8 cellular contexts compared by ENCODE assay signal in genomic region chr3:97910236-97910831, GRCh38.
A peak's percentile ranks its signal among the peaks of the same experiment; 100 is the strongest.
DNase-seq lines count a peak whose midpoint lies in the region; ATAC-seq and TF ChIP-seq lines count a peak whose summit lies in the region.
"Not testable (repeated sequence)": the region's sequence is repeated elsewhere in the genome, so short reads cannot be mapped to it uniquely, and the experiment has no call there.

No MANE protein-coding gene starts in this region.

- WGBS in transverse colon (ENCODE audit: low coverage in 1 of 2), 2 donors = 57 to 79% methylated on average over 7 to 24 of the region's 24 CpGs

- peak; percentile 52 for ATAC-seq in activated CD8-positive, alpha-beta T cell treated with anti-CD3 and anti-CD28 coated beads, Interleukin-2, amount 10 ng/mL, durations not matched to agents 7 days and 5 days
- ATAC-seq in Right ventricle myocardium inferior = not testable (repeated sequence)
- ATAC-seq in natural killer cell = peak; percentile 53 to 60 (median 59)

- intact Hi-C loops in Right ventricle myocardium inferior (cut with DNase I); natural killer cell (cut with micrococcal nuclease); transverse colon (cut with DNase I; ENCODE audit: low total_unique reads): not testable (repeated sequence)

- in situ Hi-C loops in transverse colon (cut with MboI; ENCODE audit: low pct_ligation_motif_present in 1 of 4, low pct_unique_long_range_greater_than_20kb in 1 of 4, low sequenced_read_pairs in 3 of 4) = not testable (repeated sequence)

- CTCF ChIA-PET in CD8-positive, alpha-beta memory T cell (lab: Charles Lee); activated CD8-positive, alpha-beta T cell treated with anti-CD3 and anti-CD28 coated beads, Interleukin-2, amount 10 ng/mL, durations not matched to agents 7 days and 5 days (lab: Charles Lee); activated naive CD4-positive, alpha-beta T cell treated with anti-CD3 and anti-CD28 coated beads, Interleukin-2, amount 10 ng/mL, durations not matched to agents 7 days and 5 days (lab: Charles Lee): not testable (repeated sequence)

- H3K27ac Mint-ChIP-seq in CD8-positive, alpha-beta memory T cell = peak overlapping the region; percentile 84 to 98 (median 96)
- H3K27ac Mint-ChIP-seq in T-helper 1 cell treated with Interleukin-12 subunit alpha and Interleukin-12 subunit beta and Interleukin-4 antibody, amounts not matched to agents 30 μg/mL and 1 μg/mL, for 36 hours = peak overlapping the region; percentile 86
- peak overlapping the region; percentile 87 for H3K27ac Mint-ChIP-seq in activated CD8-positive, alpha-beta T cell treated with anti-CD3 and anti-CD28 coated beads, Interleukin-2, amount 10 ng/mL, durations not matched to agents 7 days and 5 days
- peak overlapping the region; percentile 98 for H3K27ac Mint-ChIP-seq in activated naive CD4-positive, alpha-beta T cell treated with anti-CD3 and anti-CD28 coated beads, Interleukin-2, amount 10 ng/mL, durations not matched to agents 7 days and 5 days
- H3K27ac Mint-ChIP-seq in natural killer cell = peak overlapping the region; percentile 55 to 82

- not testable (repeated sequence) for H3K27me3 Mint-ChIP-seq in CD8-positive, alpha-beta memory T cell; T-helper 1 cell treated with Interleukin-12 subunit alpha and Interleukin-12 subunit beta and Interleukin-4 antibody, amounts not matched to agents 30 μg/mL and 1 μg/mL, for 36 hours (ENCODE audit: low read depth); activated CD8-positive, alpha-beta T cell treated with anti-CD3 and anti-CD28 coated beads, Interleukin-2, amount 10 ng/mL, durations not matched to agents 7 days and 5 days (ENCODE audit: low read depth); activated naive CD4-positive, alpha-beta T cell treated with anti-CD3 and anti-CD28 coated beads, Interleukin-2, amount 10 ng/mL, durations not matched to agents 7 days and 5 days
- peaks cover 4 to 14% of the 10 kb centered on the region in 2 donors for H3K27me3 Mint-ChIP-seq in natural killer cell (ENCODE audit: low read depth in 2 of 2)

- peak; percentile 27 to 74 (median 60) for DNase-seq in CD8-positive, alpha-beta memory T cell
- peak; percentile 31 for DNase-seq in HT-29 (ENCODE audit: low spot score)
- peak; percentile 46 for DNase-seq in activated CD8-positive, alpha-beta T cell treated with anti-CD3 and anti-CD28 coated beads, Interleukin-2, amount 10 ng/mL, durations not matched to agents 7 days and 5 days
- peak; percentile 70 for DNase-seq in activated naive CD4-positive, alpha-beta T cell treated with anti-CD3 and anti-CD28 coated beads, Interleukin-2, amount 10 ng/mL, durations not matched to agents 7 days and 5 days
- peak; percentile 56 for DNase-seq in Right ventricle myocardium inferior (ENCODE audit: missing footprints)
- DNase-seq in natural killer cell = peak; percentile 16
- DNase-seq in transverse colon = peak; percentile 14

- POLR2A ChIA-PET in CD8-positive, alpha-beta memory T cell (lab: Charles Lee) = interaction anchor here (0.9 kb wide), 1 partner anchor 89 kb away, joined by 4 read pairs; the partner anchor contains the start of gene CRYBG3
- POLR2A ChIA-PET in activated CD8-positive, alpha-beta T cell treated with anti-CD3 and anti-CD28 coated beads, Interleukin-2, amount 10 ng/mL, durations not matched to agents 7 days and 5 days (lab: Charles Lee) = interaction anchor here (1.1 kb wide), 1 partner anchor 19 kb away, joined by 4 read pairs; no protein-coding TSS in a partner anchor

- not testable (repeated sequence) for H3K9me3 Mint-ChIP-seq in CD8-positive, alpha-beta memory T cell; T-helper 1 cell treated with Interleukin-12 subunit alpha and Interleukin-12 subunit beta and Interleukin-4 antibody, amounts not matched to agents 30 μg/mL and 1 μg/mL, for 36 hours; activated CD8-positive, alpha-beta T cell treated with anti-CD3 and anti-CD28 coated beads, Interleukin-2, amount 10 ng/mL, durations not matched to agents 7 days and 5 days (ENCODE audit: insufficient read depth); natural killer cell
- peaks cover 13% of the 10 kb centered on the region for H3K9me3 Mint-ChIP-seq in activated naive CD4-positive, alpha-beta T cell treated with anti-CD3 and anti-CD28 coated beads, Interleukin-2, amount 10 ng/mL, durations not matched to agents 7 days and 5 days

- H3K4me1 ChIP-seq in CD8-positive, alpha-beta memory T cell (ENCODE audit: insufficient read depth, low read length) = peaks cover 20% of the 10 kb centered on the region
- H3K4me1 ChIP-seq in transverse colon = not testable (repeated sequence)

- TF ChIP-seq EP300 in transverse colon (IDR thresholded peaks at IDR 0.05; ENCODE audit: low read depth) = not testable (repeated sequence)

- peak overlapping the region; percentile 86 to 95 (median 91) for H3K4me3 Mint-ChIP-seq in CD8-positive, alpha-beta memory T cell
- H3K4me3 Mint-ChIP-seq in T-helper 1 cell treated with Interleukin-12 subunit alpha and Interleukin-12 subunit beta and Interleukin-4 antibody, amounts not matched to agents 30 μg/mL and 1 μg/mL, for 36 hours = peak overlapping the region; percentile 77
- peak overlapping the region; percentile 72 for H3K4me3 Mint-ChIP-seq in activated CD8-positive, alpha-beta T cell treated with anti-CD3 and anti-CD28 coated beads, Interleukin-2, amount 10 ng/mL, durations not matched to agents 7 days and 5 days
- peak overlapping the region; percentile 73 for H3K4me3 Mint-ChIP-seq in activated naive CD4-positive, alpha-beta T cell treated with anti-CD3 and anti-CD28 coated beads, Interleukin-2, amount 10 ng/mL, durations not matched to agents 7 days and 5 days
- H3K4me3 Mint-ChIP-seq in natural killer cell = peak overlapping the region; percentile 93

- not testable (repeated sequence) for TF ChIP-seq POLR2A in transverse colon (IDR thresholded peaks at IDR 0.05)

- not testable (repeated sequence) for H3K36me3 ChIP-seq in CD8-positive, alpha-beta memory T cell (ENCODE audit: insufficient read depth, low read length); transverse colon

- H3K36me3 Mint-ChIP-seq in CD8-positive, alpha-beta memory T cell; natural killer cell: not testable (repeated sequence)
- peaks cover 37% of the 10 kb centered on the region for H3K36me3 Mint-ChIP-seq in T-helper 1 cell treated with Interleukin-12 subunit alpha and Interleukin-12 subunit beta and Interleukin-4 antibody, amounts not matched to agents 30 μg/mL and 1 μg/mL, for 36 hours (ENCODE audit: low read depth)
- H3K36me3 Mint-ChIP-seq in activated CD8-positive, alpha-beta T cell treated with anti-CD3 and anti-CD28 coated beads, Interleukin-2, amount 10 ng/mL, durations not matched to agents 7 days and 5 days (ENCODE audit: low read depth) = peaks cover 12% of the 10 kb centered on the region
- H3K36me3 Mint-ChIP-seq in activated naive CD4-positive, alpha-beta T cell treated with anti-CD3 and anti-CD28 coated beads, Interleukin-2, amount 10 ng/mL, durations not matched to agents 7 days and 5 days = peaks cover 26% of the 10 kb centered on the region

- TF ChIP-seq CTCF in natural killer cell (IDR thresholded peaks at IDR 0.05); transverse colon (IDR thresholded peaks at IDR 0.05): not testable (repeated sequence)

- H3K4me3 ChIP-seq in CD8-positive, alpha-beta memory T cell (ENCODE audit: low read length) = peak overlapping the region; percentile 26
- H3K4me3 ChIP-seq in transverse colon = not testable (repeated sequence)

- peak overlapping the region; percentile 31 for H3K27ac ChIP-seq in CD8-positive, alpha-beta memory T cell (ENCODE audit: low read depth, low read length)
- H3K27ac ChIP-seq in transverse colon = peak overlapping the region in 1 of 4 donors; percentile 46

- H3K4me1 Mint-ChIP-seq in CD8-positive, alpha-beta memory T cell = peaks cover 31 to 43% (median 40%) of the 10 kb centered on the region in 3 donors
- H3K4me1 Mint-ChIP-seq in T-helper 1 cell treated with Interleukin-12 subunit alpha and Interleukin-12 subunit beta and Interleukin-4 antibody, amounts not matched to agents 30 μg/mL and 1 μg/mL, for 36 hours (ENCODE audit: low read depth) = peaks cover 22% of the 10 kb centered on the region
- H3K4me1 Mint-ChIP-seq in activated CD8-positive, alpha-beta T cell treated with anti-CD3 and anti-CD28 coated beads, Interleukin-2, amount 10 ng/mL, durations not matched to agents 7 days and 5 days (ENCODE audit: low read depth) = peaks cover 33% of the 10 kb centered on the region
- peaks cover 26% of the 10 kb centered on the region for H3K4me1 Mint-ChIP-seq in activated naive CD4-positive, alpha-beta T cell treated with anti-CD3 and anti-CD28 coated beads, Interleukin-2, amount 10 ng/mL, durations not matched to agents 7 days and 5 days
- H3K4me1 Mint-ChIP-seq in natural killer cell = peaks cover 17 to 19% of the 10 kb centered on the region in 2 donors

- not testable (repeated sequence) for H3K27me3 ChIP-seq in CD8-positive, alpha-beta memory T cell (ENCODE audit: insufficient read depth, low read length, poor library complexity, severe bottlenecking); transverse colon

- not testable (repeated sequence) for H3K9me3 ChIP-seq in CD8-positive, alpha-beta memory T cell (ENCODE audit: low read length); transverse colon

Comparison
In these comparisons a context has a peak if more than half of its experiments do, and no peak if none do; other contexts are left out.
1. DNase-seq: peak in every context shown above with its lines; median percentile 70 in activated naive CD4-positive, alpha-beta T cell treated with anti-CD3 and anti-CD28 coated beads, Interleukin-2, amount 10 ng/mL, durations not matched to agents 7 days and 5 days; 60 in CD8-positive, alpha-beta memory T cell; 56 in Right ventricle myocardium inferior; 46 in activated CD8-positive, alpha-beta T cell treated with anti-CD3 and anti-CD28 coated beads, Interleukin-2, amount 10 ng/mL, durations not matched to agents 7 days and 5 days; 31 in HT-29; 16 in natural killer cell; 14 in transverse colon.